In genomic region chr14:90005441-90005840, GRCh38 we compare ENCODE assay signal across 24 cellular contexts. TPM values are rescaled to one million over a fixed set of nuclear protein-coding genes. Genes with fewer than 3 reads are reported as not detected.
"Had no signal": no experiment of that assay in that cellular context is flagged by ENCODE, and none has a peak within 500 bp of the region (broad histone marks: within the 10 kb centered on the region; RNA-seq: fewer than 3 reads in every experiment).

No MANE protein-coding gene starts in this region.

- H3K27me3 Mint-ChIP-seq: stimulated activated memory B cell treated with anti-CD40 and anti-IgM and Interleukin-4, amounts not matched to agents 10 μg/mL and 1 μg/mL and 100 μg/mL, for 72 hours; stimulated activated naive B cell treated with anti-CD40 and anti-IgM and Interleukin-4, amounts not matched to agents 10 μg/mL and 1 μg/mL and 100 μg/mL, for 72 hours; stimulated activated naive CD8-positive, alpha-beta T cell treated with anti-CD3 and anti-CD28 coated beads, Interleukin-15, amount 100 ng/mL, for 72 hours; stimulated activated naive CD8-positive, alpha-beta T cell treated with anti-CD3 and anti-CD28 coated beads, Interleukin-15, Interleukin-2, amounts not matched to agents 100 ng/mL and 50 ng/mL, for 24 hours; type B pancreatic cell had no signal

- H3K27ac Mint-ChIP-seq: stimulated activated effector memory CD8-positive, alpha-beta T cell treated with anti-CD3 and anti-CD28 coated beads, Interleukin-12 subunit alpha, Interleukin-12 subunit beta, amount 100 ng/mL, for 72 hours; stimulated activated memory B cell treated with anti-CD40 and anti-IgM and Interleukin-4, amounts not matched to agents 10 μg/mL and 1 μg/mL and 100 μg/mL, for 72 hours; stimulated activated naive B cell treated with anti-CD40 and anti-IgM and Interleukin-4, amounts not matched to agents 10 μg/mL and 1 μg/mL and 100 μg/mL, for 72 hours; stimulated activated naive CD8-positive, alpha-beta T cell treated with anti-CD3 and anti-CD28 coated beads, Interleukin-15, Interleukin-2, amounts not matched to agents 100 ng/mL and 50 ng/mL, for 24 hours; type B pancreatic cell had no signal

- H3K4me1 Mint-ChIP-seq: stimulated activated naive B cell treated with anti-CD40 and anti-IgM and Interleukin-4, amounts not matched to agents 10 μg/mL and 1 μg/mL and 100 μg/mL, for 72 hours; stimulated activated naive CD8-positive, alpha-beta T cell treated with anti-CD3 and anti-CD28 coated beads, Interleukin-15, amount 100 ng/mL, for 72 hours had no signal

- H3K4me3 Mint-ChIP-seq: stimulated activated effector memory CD8-positive, alpha-beta T cell treated with anti-CD3 and anti-CD28 coated beads, Interleukin-12 subunit alpha, Interleukin-12 subunit beta, amount 100 ng/mL, for 72 hours; stimulated activated memory B cell treated with anti-CD40 and anti-IgM and Interleukin-4, amounts not matched to agents 10 μg/mL and 1 μg/mL and 100 μg/mL, for 72 hours; stimulated activated naive B cell treated with anti-CD40 and anti-IgM and Interleukin-4, amounts not matched to agents 10 μg/mL and 1 μg/mL and 100 μg/mL, for 72 hours; stimulated activated naive CD8-positive, alpha-beta T cell treated with anti-CD3 and anti-CD28 coated beads, Interleukin-15, amount 100 ng/mL, for 72 hours; stimulated activated naive CD8-positive, alpha-beta T cell treated with anti-CD3 and anti-CD28 coated beads, Interleukin-15, Interleukin-2, amounts not matched to agents 100 ng/mL and 50 ng/mL, for 24 hours; type B pancreatic cell had no signal

- ATAC-seq: stimulated activated effector memory CD8-positive, alpha-beta T cell treated with anti-CD3 and anti-CD28 coated beads, Interleukin-12 subunit alpha, Interleukin-12 subunit beta, amount 100 ng/mL, for 72 hours; stimulated activated memory B cell treated with anti-CD40 and anti-IgM and Interleukin-4, amounts not matched to agents 10 μg/mL and 1 μg/mL and 100 μg/mL, for 72 hours; stimulated activated naive B cell treated with anti-CD40 and anti-IgM and Interleukin-4, amounts not matched to agents 10 μg/mL and 1 μg/mL and 100 μg/mL, for 72 hours; stimulated activated naive CD8-positive, alpha-beta T cell treated with anti-CD3 and anti-CD28 coated beads, Interleukin-15, amount 100 ng/mL, for 72 hours; stimulated activated naive CD8-positive, alpha-beta T cell treated with anti-CD3 and anti-CD28 coated beads, Interleukin-15, Interleukin-2, amounts not matched to agents 100 U/mL and 50 U/mL, for 24 hours; upper lobe of right lung had no signal

- DNase-seq: stimulated activated CD4-positive, alpha-beta T cell treated with anti-CD3 and anti-CD28 coated beads, Interleukin-2, amount 100 ng/mL, for 48 hours; stimulated activated CD4-positive, alpha-beta T cell treated with anti-CD3 and anti-CD28 coated beads, Interleukin-4, amount 100 ng/mL, for 1 hour; stimulated activated CD4-positive, alpha-beta T cell treated with anti-CD3 and anti-CD28 coated beads, Interleukin-4, amount 100 ng/mL, for 24 hours; stimulated activated CD4-positive, alpha-beta T cell treated with anti-CD3 and anti-CD28 coated beads, Interleukin-4, amount 100 ng/mL, for 4 hours; stimulated activated CD8-positive, alpha-beta memory T cell treated with anti-CD3 and anti-CD28 coated beads, Interleukin-4, amount 100 ng/mL, for 48 hours; stimulated activated naive B cell treated with anti-CD40 and anti-IgM and Interleukin-4, amounts not matched to agents 10 μg/mL and 1 μg/mL and 100 μg/mL, for 72 hours; stimulated activated naive CD4-positive, alpha-beta T cell treated with Interleukin-2 at 50 U/mL for 16 hours; stimulated activated naive CD8-positive, alpha-beta T cell treated with anti-CD3 and anti-CD28 coated beads, Interleukin-15, amount 100 ng/mL, for 72 hours; stimulated activated naive CD8-positive, alpha-beta T cell treated with anti-CD3 and anti-CD28 coated beads, Interleukin-15, Interleukin-2, amounts not matched to agents 100 U/mL and 50 U/mL, for 24 hours; stomach; substantia nigra; testis; thyroid gland; tibial artery; transverse colon; trophoblast cell; upper lobe of left lung; upper lobe of right lung; uterus had no signal

- H3K9me3 Mint-ChIP-seq: stimulated activated effector memory CD8-positive, alpha-beta T cell treated with anti-CD3 and anti-CD28 coated beads, Interleukin-12 subunit alpha, Interleukin-12 subunit beta, amount 100 ng/mL, for 72 hours; stimulated activated memory B cell treated with anti-CD40 and anti-IgM and Interleukin-4, amounts not matched to agents 10 μg/mL and 1 μg/mL and 100 μg/mL, for 72 hours; stimulated activated naive CD8-positive, alpha-beta T cell treated with anti-CD3 and anti-CD28 coated beads, Interleukin-15, amount 100 ng/mL, for 72 hours; stimulated activated naive CD8-positive, alpha-beta T cell treated with anti-CD3 and anti-CD28 coated beads, Interleukin-15, Interleukin-2, amounts not matched to agents 100 ng/mL and 50 ng/mL, for 24 hours; type B pancreatic cell had no signal

RNA-seq across cellular contexts. Expression of gene KCNK13, which starts 56.4 kb away (rescaled TPM):
- total RNA-seq: vagina had no signal
